In the genomic region with DNA sequence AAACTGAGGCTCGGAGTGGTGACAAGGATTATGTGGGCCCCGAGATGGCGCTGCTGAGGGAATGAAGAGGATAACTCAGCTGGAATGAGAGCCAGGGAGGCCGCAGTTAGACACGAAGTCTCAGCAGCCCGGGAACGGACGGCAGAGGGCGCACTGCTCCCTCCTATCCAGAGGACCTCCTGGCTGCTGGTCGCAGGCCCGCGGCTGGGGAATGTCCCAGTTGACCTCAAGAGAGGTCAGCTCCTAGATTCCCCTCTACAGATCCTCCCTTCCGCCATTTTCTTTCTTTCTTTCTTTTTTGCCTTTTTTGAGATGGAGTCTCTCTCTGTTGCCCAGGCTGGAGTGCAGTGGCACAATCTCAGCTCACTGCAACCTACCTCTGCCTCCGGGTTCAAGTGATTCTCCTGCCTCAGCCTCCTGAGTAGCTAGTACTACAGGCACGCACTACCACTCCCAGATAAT, we compare ENCODE assay signal across 9 cellular contexts. TPM values are rescaled to one million over a fixed set of nuclear protein-coding genes. Genes with fewer than 3 reads are reported as not detected.
A peak's percentile ranks its signal among the peaks of the same experiment; 100 is the strongest.
DNase-seq lines count a peak whose midpoint lies in the region; ATAC-seq and TF ChIP-seq lines count a peak whose summit lies in the region.
"Had no signal": no experiment of that assay in that cellular context is flagged by ENCODE, and none has a peak within 500 bp of the region (broad histone marks: within the 10 kb centered on the region; RNA-seq: fewer than 3 reads in every experiment).

No MANE protein-coding gene starts in this region.

- peaks cover 71% of the 10 kb centered on the region for H3K27me3 ChIP-seq in PC-9 (ENCODE audit: insufficient read depth, low read depth)
- H3K27me3 ChIP-seq in thoracic aorta (replicated peaks; ENCODE audit: insufficient read depth), result no peaks in the 10 kb centered on the region

- H3K36me3 ChIP-seq in PC-9 (ENCODE audit: low read depth) (no peaks in the 10 kb centered on the region), thoracic aorta (no peaks in the 10 kb centered on the region)

- peak; percentile 58 to 61 for ATAC-seq in activated T-cell treated with anti-CD3 and anti-CD28 coated beads, Interleukin-2, amount 50 U/mL, for 4 hours
- no peak for ATAC-seq in thoracic aorta (ENCODE audit: insufficient number of reproducible peaks, low FRiP score, low read depth)
- no peak for ATAC-seq in GM19452 (IDR thresholded peaks at IDR 0.05; ENCODE audit: unreplicated experiment)

- no peak overlapping the region for H3K4me2 ChIP-seq in PC-9

- peaks cover 7% of the 10 kb centered on the region for H3K9me3 Mint-ChIP-seq in activated T-cell treated with anti-CD3 and anti-CD28 coated beads, Interleukin-2, amount 50 U/mL, for 4 hours

- H3K4me3 Mint-ChIP-seq in activated T-cell treated with anti-CD3 and anti-CD28 coated beads, Interleukin-2, amount 50 U/mL, for 4 hours, result no peak overlapping the region

- H3K79me2 ChIP-seq in PC-9 (ENCODE audit: low read depth), result no peaks in the 10 kb centered on the region

- H3K4me1 Mint-ChIP-seq in activated T-cell treated with anti-CD3 and anti-CD28 coated beads, Interleukin-2, amount 50 U/mL, for 4 hours (ENCODE audit: low read depth), result peaks cover 1% of the 10 kb centered on the region

- no peak overlapping the region for H3K4me3 ChIP-seq in PC-9
- no peak overlapping the region for H3K4me3 ChIP-seq in fibroblast of pulmonary artery (replicated peaks; ENCODE audit: low read depth, low read length)
- no peak overlapping the region for H3K4me3 ChIP-seq in thoracic aorta

- BruUV-seq in PC-9 (replicated peaks; lab: Mats Ljungman, UMichigan), result no TSS peak

- no peaks in the 10 kb centered on the region for H3K9me2 ChIP-seq in PC-9 (ENCODE audit: insufficient read depth)

- POLR2A ChIA-PET in PC-9 (lab: Charles Lee; ENCODE audit: unreplicated experiment), result no interaction called here

- no peaks in the 10 kb centered on the region for H3K36me3 Mint-ChIP-seq in activated T-cell treated with anti-CD3 and anti-CD28 coated beads, Interleukin-2, amount 50 U/mL, for 4 hours (ENCODE audit: insufficient read depth)

- peaks cover 16% of the 10 kb centered on the region for H3K27me3 Mint-ChIP-seq in activated T-cell treated with anti-CD3 and anti-CD28 coated beads, Interleukin-2, amount 50 U/mL, for 4 hours (ENCODE audit: low read depth)

- intact Hi-C loops in PC-9 (cut with micrococcal nuclease; ENCODE audit: unreplicated experiment), result loop anchor here (1.0 to 10.0 kb wide), 5 partner anchors 173 to 631 kb away; a partner anchor contains a TSS

- peak; percentile 70 for DNase-seq in CMK (ENCODE audit: low read depth)
- DNase-seq in HT-29 (ENCODE audit: low spot score), result peak; percentile 98
- DNase-seq in PC-9, result peak; percentile 66 to 79
- peak; percentile 55 for DNase-seq in activated T-cell treated with anti-CD3 and anti-CD28 coated beads, Interleukin-2, amount 50 U/mL, for 4 hours
- DNase-seq in fibroblast of pulmonary artery (ENCODE audit: low read depth), result peak; percentile 86
- peak; percentile 24 for DNase-seq in non-pigmented ciliary epithelial cell (ENCODE audit: low read depth)
- no peak for DNase-seq in thoracic aorta (ENCODE audit: low spot score)

- CTCF ChIA-PET in PC-9 (lab: Charles Lee), result interaction anchor here (0.6 to 1.4 kb wide), 3 partner anchors 18 to 366 kb away, joined by 3 to 6 read pairs (median 4); no protein-coding TSS in a partner anchor

- H3K27ac ChIP-seq in PC-9 (no peak overlapping the region), thoracic aorta (no peak overlapping the region)

- TF ChIP-seq CTCF in PC-9 (conservative IDR thresholded peaks at IDR 0.05) (peak; percentile 86), fibroblast of pulmonary artery (IDR thresholded peaks at IDR 0.05; ENCODE audit: low read length, missing control alignments) (peak; percentile 86), thoracic aorta (IDR thresholded peaks at IDR 0.05) (peak; percentile 27)

- H3F3A ChIP-seq in PC-9 (ENCODE audit: insufficient read depth, low read depth), result no peaks in the 10 kb centered on the region

- H4K20me1 ChIP-seq in PC-9 (ENCODE audit: insufficient read depth), result no peaks in the 10 kb centered on the region

- H3K4me1 ChIP-seq in PC-9 (replicated peaks; ENCODE audit: insufficient read depth), result no peaks in the 10 kb centered on the region
- H3K4me1 ChIP-seq in thoracic aorta (ENCODE audit: control insufficient read depth in 1 of 2, low read depth in 2 of 2), result no peaks in the 10 kb centered on the region

- no peak overlapping the region for H2AFZ ChIP-seq in PC-9

- H3K9me3 ChIP-seq in PC-9 (ENCODE audit: insufficient read depth, low read depth), result peaks cover 1% of the 10 kb centered on the region; the same call in 1 of the 2 replicates
- peaks cover 6% of the 10 kb centered on the region for H3K9me3 ChIP-seq in thoracic aorta

RNA-seq across cellular contexts. Expression of a gene that starts 24.1 kb away (rescaled TPM):
- not detected in 2 replicates for total RNA-seq in HT-29 (2014; rRNA removed; shearing (Covaris generic))
- total RNA-seq in PC-9 (2021) (not detected in 2 replicates), thoracic aorta (not detected)
- total RNA-seq in activated T-cell treated with anti-CD3 and anti-CD28 coated beads, Interleukin-2, amount 50 U/mL, for 4 hours, result not detected
- total RNA-seq: T-helper 1 cell treated with Interleukin-12 subunit alpha and Interleukin-12 subunit beta and Interleukin-4 antibody, amounts not matched to agents 30 ng/mL and 1 ng/mL, for 36 hours had no signal

RNA-seq across cellular contexts. Expression of a gene that starts 26.8 kb away (rescaled TPM):
- total RNA-seq in HT-29 (2014; rRNA removed; shearing (Covaris generic)), result 89.2 and 92.5 TPM in 2 replicates
- total RNA-seq in PC-9 (2021) (44.3 and 56.0 TPM in 2 replicates), thoracic aorta (10 to 100 TPM; 11.6 to 34.7 TPM)
- 10 to 100 TPM; 51.7 to 59.4 (median 55.6) TPM for total RNA-seq in activated T-cell treated with anti-CD3 and anti-CD28 coated beads, Interleukin-2, amount 50 U/mL, for 4 hours

RNA-seq across cellular contexts. Expression of a gene that starts 30.4 kb away (rescaled TPM):
- not detected in 2 replicates for total RNA-seq in HT-29 (2014; rRNA removed; shearing (Covaris generic))
- total RNA-seq in PC-9 (2021) (not detected in 2 replicates), thoracic aorta (10 to 100 TPM in 1 of 2 donors, 1 to 10 TPM in 1; 5.3 to 13.7 TPM)
- total RNA-seq in activated T-cell treated with anti-CD3 and anti-CD28 coated beads, Interleukin-2, amount 50 U/mL, for 4 hours, result not detected
- total RNA-seq: T-helper 1 cell treated with Interleukin-12 subunit alpha and Interleukin-12 subunit beta and Interleukin-4 antibody, amounts not matched to agents 30 ng/mL and 1 ng/mL, for 36 hours had no signal

Comparison
In these comparisons a context has a peak if more than half of its experiments do, and no peak if none do; other contexts are left out.
1. CTCF ChIP-seq: peak in every context shown above with its lines; median percentile 86 in PC-9; 86 in fibroblast of pulmonary artery; 27 in thoracic aorta.
2. ATAC-seq: peak in activated T-cell treated with anti-CD3 and anti-CD28 coated beads, Interleukin-2, amount 50 U/mL, for 4 hours (2 of 2); none in thoracic aorta (single experiment) and GM19452 (single experiment).